In the genomic region with DNA sequence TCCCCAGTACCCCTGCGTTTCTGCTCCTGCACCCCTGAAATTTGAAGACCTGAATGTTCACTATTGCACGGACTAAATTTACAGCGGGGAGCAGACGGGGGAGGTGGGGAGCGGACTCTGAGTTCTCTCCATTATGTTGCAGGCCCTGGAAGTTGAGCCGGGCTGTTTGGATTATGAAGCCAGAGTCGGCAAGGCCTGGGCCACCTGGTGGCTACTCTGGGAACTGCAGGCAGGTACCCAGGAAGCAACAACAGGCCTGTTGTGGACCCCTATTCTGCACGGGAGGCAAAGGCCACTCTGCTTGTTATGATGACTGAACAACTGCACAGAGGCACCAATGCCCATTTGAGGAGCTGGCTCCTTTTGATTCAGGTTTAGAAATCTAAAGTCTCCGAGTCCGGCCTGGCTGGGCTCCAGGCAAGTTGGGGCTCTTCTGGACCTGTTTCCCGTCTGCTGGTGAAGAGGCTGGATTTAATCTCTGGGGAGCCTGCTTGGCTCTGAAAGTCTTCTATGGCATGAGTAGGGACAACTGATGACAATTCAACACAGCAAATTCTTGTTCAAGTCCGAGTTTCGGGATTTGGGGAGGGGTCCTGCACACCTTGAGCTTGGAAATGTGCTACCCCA, we compare ENCODE assay signal across 8 cellular contexts. TPM values are rescaled to one million over a fixed set of nuclear protein-coding genes. Genes with fewer than 3 reads are reported as not detected.
A peak's percentile ranks its signal among the peaks of the same experiment; 100 is the strongest.
DNase-seq lines count a peak whose midpoint lies in the region; ATAC-seq and TF ChIP-seq lines count a peak whose summit lies in the region.

No MANE protein-coding gene starts in this region.

- intact Hi-C loops in head of caudate nucleus (cut with DNase I) (loop anchor here (5.0 to 10.0 kb wide), 2 partner anchors 98 to 236 kb away; no protein-coding TSS in a partner anchor), posterior cingulate gyrus (cut with DNase I) (loop anchor here (1.0 to 5.0 kb wide), 2 partner anchors 106 to 238 kb away; partner anchors contain the start of gene PRIMA1)

- H3K4me1 Mint-ChIP-seq in activated naive CD4-positive, alpha-beta T cell treated with anti-CD3 and anti-CD28 coated beads, Interleukin-2, amount 10 ng/mL, durations not matched to agents 7 days and 5 days: no peaks in the 10 kb centered on the region

- H3K9me3 Mint-ChIP-seq in activated naive CD4-positive, alpha-beta T cell treated with anti-CD3 and anti-CD28 coated beads, Interleukin-2, amount 10 ng/mL, durations not matched to agents 7 days and 5 days: no peaks in the 10 kb centered on the region

- H3K4me1 ChIP-seq in SJSA1 (replicated peaks) (no peaks in the 10 kb centered on the region), upper lobe of left lung (peaks cover 0 to 3% (median 0%) of the 10 kb centered on the region in 4 donors)

- DNase-seq in DMS79 (lab: John Stamatoyannopoulos, UW) (peak; percentile 48), SJSA1 (ENCODE audit: low read depth in 1 of 2, low spot score in 2 of 2) (peak; percentile 34 to 67), head of caudate nucleus (peak; percentile 48 to 93 (median 81)), posterior cingulate gyrus (peak; percentile 50 to 95 (median 80)), upper lobe of left lung (peak in 1 of 2 donors; percentile 72)
- peak; percentile 78 for DNase-seq in activated naive CD4-positive, alpha-beta T cell treated with anti-CD3 and anti-CD28 coated beads, Interleukin-2, amount 10 ng/mL, durations not matched to agents 7 days and 5 days

- no peak for TF ChIP-seq POLR2A in upper lobe of left lung (IDR thresholded peaks at IDR 0.05)

- H3K27me3 Mint-ChIP-seq in activated naive CD4-positive, alpha-beta T cell treated with anti-CD3 and anti-CD28 coated beads, Interleukin-2, amount 10 ng/mL, durations not matched to agents 7 days and 5 days: peaks cover 50% of the 10 kb centered on the region

- peak; percentile 88 to 98 (median 94) for TF ChIP-seq CTCF in upper lobe of left lung (IDR thresholded peaks at IDR 0.05)

- H3K27ac ChIP-seq in SJSA1 (no peak overlapping the region), upper lobe of left lung (no peak overlapping the region)

- no peak overlapping the region for H3K4me3 ChIP-seq in SJSA1
- no peak overlapping the region for H3K4me3 ChIP-seq in upper lobe of left lung

- H3K36me3 ChIP-seq in SJSA1 (no peaks in the 10 kb centered on the region), upper lobe of left lung (no peaks in the 10 kb centered on the region)

- no peak overlapping the region for H3K27ac Mint-ChIP-seq in activated naive CD4-positive, alpha-beta T cell treated with anti-CD3 and anti-CD28 coated beads, Interleukin-2, amount 10 ng/mL, durations not matched to agents 7 days and 5 days

- no peaks in the 10 kb centered on the region for H3K36me3 Mint-ChIP-seq in activated naive CD4-positive, alpha-beta T cell treated with anti-CD3 and anti-CD28 coated beads, Interleukin-2, amount 10 ng/mL, durations not matched to agents 7 days and 5 days

- TF ChIP-seq EP300 in upper lobe of left lung (IDR thresholded peaks at IDR 0.05): no peak

- ATAC-seq in HG02885 (IDR thresholded peaks at IDR 0.05; ENCODE audit: poor library complexity, unreplicated experiment) (peak; percentile 44), upper lobe of left lung (ENCODE audit: low FRiP score in 2 of 2) (peak; percentile 47 to 82), HG03139 (IDR thresholded peaks at IDR 0.05; ENCODE audit: unreplicated experiment) (no peak)

- WGBS in upper lobe of left lung, 2 donors: 30 to 37% methylated on average over 9 to 13 of the region's 13 CpGs

- H3K9me3 ChIP-seq in SJSA1 (replicated peaks): no peaks in the 10 kb centered on the region
- no peaks in the 10 kb centered on the region for H3K9me3 ChIP-seq in upper lobe of left lung

- CTCF ChIA-PET in activated naive CD4-positive, alpha-beta T cell treated with anti-CD3 and anti-CD28 coated beads, Interleukin-2, amount 10 ng/mL, durations not matched to agents 7 days and 5 days (lab: Charles Lee): interaction anchor here (0.8 to 1.1 kb wide), 2 partner anchors 180 to 238 kb away, joined by 3 to 6 read pairs; no protein-coding TSS in a partner anchor

- H3K4me3 Mint-ChIP-seq in activated naive CD4-positive, alpha-beta T cell treated with anti-CD3 and anti-CD28 coated beads, Interleukin-2, amount 10 ng/mL, durations not matched to agents 7 days and 5 days: no peak overlapping the region

- H3K27me3 ChIP-seq in SJSA1 (replicated peaks): no peaks in the 10 kb centered on the region
- H3K27me3 ChIP-seq in upper lobe of left lung: no peaks in the 10 kb centered on the region

RNA-seq across cellular contexts. Expression of gene FAM181A, which starts 34.1 kb away (rescaled TPM):
- not detected in 2 replicates for total RNA-seq in SJSA1 (2014; rRNA removed; shearing (Covaris generic))
- 10 to 100 TPM in 1 of 6 donors, 1 to 10 TPM in 3, not detected in 2; 1.6 to 13.4 (median 1.9) TPM for total RNA-seq in upper lobe of left lung
